20 cellular contexts compared by ENCODE assay signal in the genomic region with DNA sequence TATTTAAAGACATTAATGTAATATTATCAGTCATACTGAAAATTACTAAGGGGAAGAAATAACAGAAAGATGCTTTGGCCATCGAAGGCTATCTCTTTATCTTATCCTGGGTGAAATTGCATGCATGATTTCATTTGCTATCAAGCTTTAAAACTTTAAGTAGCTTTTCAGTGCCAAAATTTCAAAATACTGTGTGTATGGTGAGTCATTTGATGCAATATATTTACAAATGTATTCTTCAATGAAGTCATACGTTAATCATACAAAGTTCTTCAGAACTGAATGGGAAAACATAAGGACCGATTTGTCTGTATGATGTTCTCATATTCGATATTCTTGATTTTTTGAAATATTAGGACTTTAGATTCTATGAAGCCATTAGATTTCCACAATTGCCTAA.
DNase-seq lines count a peak whose midpoint lies in the region; ATAC-seq and TF ChIP-seq lines count a peak whose summit lies in the region.
"Had no signal": no experiment of that assay in that cellular context is flagged by ENCODE, and none has a peak within 500 bp of the region (broad histone marks: within the 10 kb centered on the region; RNA-seq: fewer than 3 reads in every experiment).

No MANE protein-coding gene starts in this region.

- H3K9ac ChIP-seq in adipocyte (ENCODE audit: low read length), result no peak overlapping the region
- H3K9ac ChIP-seq in fibroblast of lung (ENCODE audit: insufficient read depth, low read length), result no peak overlapping the region
- H3K9ac ChIP-seq: BLaER1 treated with 17β-estradiol and CSF1 and Interleukin-3, amounts not matched to agents 10 nM and 100 nM had no signal

- H4K20me1 ChIP-seq in fibroblast of lung (ENCODE audit: control insufficient read depth, extremely low read depth, insufficient read depth, low read length), result no peaks in the 10 kb centered on the region
- H4K20me1 ChIP-seq: BLaER1 treated with 17β-estradiol and CSF1 and Interleukin-3, amounts not matched to agents 10 nM and 100 nM had no signal

- H3K4me3 ChIP-seq in breast epithelium (no peak overlapping the region), adipocyte (ENCODE audit: low read length) (no peak overlapping the region), fibroblast of lung (replicated peaks in 1 of 4; ENCODE audit: control extremely low read depth in 1 of 4, insufficient read depth in 1 of 4, low read depth in 3 of 4, low read length in 4 of 4) (no peak overlapping the region)
- H3K4me3 ChIP-seq: BLaER1 treated with 17β-estradiol and CSF1 and Interleukin-3, amounts not matched to agents 10 nM and 100 nM; HAP-1 had no signal

- no peak for TF ChIP-seq POLR2A in breast epithelium (IDR thresholded peaks at IDR 0.05)

- DNase-seq in MCF 10A (ENCODE audit: unreplicated experiment), result peak; percentile 25
- DNase-seq in breast epithelium (ENCODE audit: low spot score in 2 of 2), result no peak
- DNase-seq in adipocyte (ENCODE audit: low read depth), result peak; percentile 7
- peak; percentile 4 to 58 for DNase-seq in fibroblast of lung (ENCODE audit: low read depth in 2 of 2)
- DNase-seq: ACHN; AML-193; BE2C; Calu3; CD4-positive, alpha-beta T cell; CD8-positive, alpha-beta memory T cell; COR-L47; DMS53; DMS79 treated with DMSO at 0.1 percent for 48 hours; GOT3 had no signal

- H3K27ac ChIP-seq in breast epithelium (no peak overlapping the region), fibroblast of lung (ENCODE audit: insufficient read depth, low read length) (no peak overlapping the region)
- H3K27ac ChIP-seq: 22Rv1; BLaER1 treated with 17β-estradiol and CSF1 and Interleukin-3, amounts not matched to agents 10 nM and 100 nM had no signal

- no TSS peak for BruUV-seq in MCF 10A (replicated peaks; lab: Mats Ljungman, UMichigan)

- TF ChIP-seq CTCF in MCF 10A (IDR thresholded peaks at IDR 0.05; ENCODE audit: unreplicated experiment) (no peak), breast epithelium (IDR thresholded peaks at IDR 0.05) (no peak), fibroblast of lung (conservative IDR thresholded peaks at IDR 0.05 in 1 of 2, IDR thresholded peaks at IDR 0.05 in 1 of 2; ENCODE audit: low read depth in 1 of 2, low read length in 2 of 2) (no peak)

- H3K27me3 Mint-ChIP-seq in MCF 10A (ENCODE audit: insufficient read depth, unreplicated experiment), result no peaks in the 10 kb centered on the region
- H3K27me3 Mint-ChIP-seq: CD4-positive, alpha-beta T cell; CD8-positive, alpha-beta memory T cell had no signal

- H3K4me3 Mint-ChIP-seq in MCF 10A (ENCODE audit: unreplicated experiment), result no peak overlapping the region
- H3K4me3 Mint-ChIP-seq: CD14-positive monocyte; CD4-positive, alpha-beta T cell; CD8-positive, alpha-beta memory T cell had no signal

- H2AFZ ChIP-seq in fibroblast of lung (ENCODE audit: low read length), result no peak overlapping the region

- no peak overlapping the region for H3K4me2 ChIP-seq in fibroblast of lung (ENCODE audit: extremely low read depth, insufficient read depth, low read length)
- H3K4me2 ChIP-seq: BLaER1 treated with 17β-estradiol and CSF1 and Interleukin-3, amounts not matched to agents 10 nM and 100 nM had no signal

- intact Hi-C loops in MCF 10A (cut with micrococcal nuclease), result no loop called here
- intact Hi-C loops in breast epithelium (cut with DNase I; ENCODE audit: low total_unique reads), result no loop called here

- H3K36me3 ChIP-seq in breast epithelium, result no peaks in the 10 kb centered on the region
- no peaks in the 10 kb centered on the region for H3K36me3 ChIP-seq in adipocyte (ENCODE audit: control insufficient read depth, insufficient read depth, low read length, severe bottlenecking)
- H3K36me3 ChIP-seq in fibroblast of lung (ENCODE audit: control insufficient read depth, insufficient read depth, low read length), result no peaks in the 10 kb centered on the region
- H3K36me3 ChIP-seq: BE2C; BLaER1 treated with 17β-estradiol and CSF1 and Interleukin-3, amounts not matched to agents 10 nM and 100 nM; HAP-1 had no signal

- no peaks in the 10 kb centered on the region for H3K9me3 Mint-ChIP-seq in MCF 10A (ENCODE audit: unreplicated experiment)
- H3K9me3 Mint-ChIP-seq: CD4-positive, alpha-beta T cell had no signal

- H3K79me2 ChIP-seq in fibroblast of lung (ENCODE audit: control insufficient read depth, insufficient read depth, low read length), result no peaks in the 10 kb centered on the region

- CTCF ChIA-PET in MCF 10A (lab: Yijun Ruan, JAX), result no interaction called here

- ATAC-seq in HG03378 (IDR thresholded peaks at IDR 0.05; ENCODE audit: unreplicated experiment), result no peak
- no peak for ATAC-seq in HG03025 (IDR thresholded peaks at IDR 0.05; ENCODE audit: low FRiP score, unreplicated experiment)

- H3K4me1 ChIP-seq in breast epithelium, result no peaks in the 10 kb centered on the region
- H3K4me1 ChIP-seq in adipocyte (ENCODE audit: control insufficient read depth, insufficient read depth, low read length), result no peaks in the 10 kb centered on the region
- no peaks in the 10 kb centered on the region for H3K4me1 ChIP-seq in fibroblast of lung (ENCODE audit: control insufficient read depth, extremely low read depth, insufficient read depth, low read length)
- H3K4me1 ChIP-seq: BE2C; BLaER1 treated with 17β-estradiol and CSF1 and Interleukin-3, amounts not matched to agents 10 nM and 100 nM; HAP-1 had no signal

- H3K36me3 Mint-ChIP-seq in MCF 10A (ENCODE audit: insufficient read depth, unreplicated experiment), result no peaks in the 10 kb centered on the region
- H3K36me3 Mint-ChIP-seq: CD14-positive monocyte had no signal

- no peaks in the 10 kb centered on the region for H3K4me1 Mint-ChIP-seq in MCF 10A (ENCODE audit: insufficient read depth, unreplicated experiment)
- H3K4me1 Mint-ChIP-seq: CD14-positive monocyte; CD8-positive, alpha-beta memory T cell had no signal

- no peak overlapping the region for H3K27ac Mint-ChIP-seq in MCF 10A (ENCODE audit: low read depth, unreplicated experiment)
- H3K27ac Mint-ChIP-seq: CD14-positive monocyte; CD4-positive, alpha-beta T cell; CD8-positive, alpha-beta memory T cell had no signal

- H3K27me3 ChIP-seq in breast epithelium (no peaks in the 10 kb centered on the region), adipocyte (replicated peaks; ENCODE audit: control insufficient read depth, insufficient read depth, low read length) (no peaks in the 10 kb centered on the region), fibroblast of lung (ENCODE audit: control insufficient read depth, insufficient read depth, low read length) (no peaks in the 10 kb centered on the region)
- H3K27me3 ChIP-seq: BE2C; BLaER1 treated with 17β-estradiol and CSF1 and Interleukin-3, amounts not matched to agents 10 nM and 100 nM had no signal

- POLR2A ChIA-PET in MCF 10A (lab: Yijun Ruan, JAX), result no interaction called here

- no peaks in the 10 kb centered on the region for H3K9me3 ChIP-seq in breast epithelium
- H3K9me3 ChIP-seq in adipocyte (ENCODE audit: control insufficient read depth, low read length), result no peaks in the 10 kb centered on the region
- H3K9me3 ChIP-seq in fibroblast of lung (ENCODE audit: control insufficient read depth, insufficient read depth, low read depth, low read length), result no peaks in the 10 kb centered on the region
- H3K9me3 ChIP-seq: BE2C; BLaER1 treated with 17β-estradiol and CSF1 and Interleukin-3, amounts not matched to agents 10 nM and 100 nM; HAP-1 had no signal

Comparison
In these comparisons a context has a peak if more than half of its experiments do, and no peak if none do; other contexts are left out.
1. DNase-seq: peak in MCF 10A (single experiment), adipocyte (single experiment) and fibroblast of lung (2 of 2); none in breast epithelium (0 of 2).